ENCODE assay signal across 20 cellular contexts in the genomic region with DNA sequence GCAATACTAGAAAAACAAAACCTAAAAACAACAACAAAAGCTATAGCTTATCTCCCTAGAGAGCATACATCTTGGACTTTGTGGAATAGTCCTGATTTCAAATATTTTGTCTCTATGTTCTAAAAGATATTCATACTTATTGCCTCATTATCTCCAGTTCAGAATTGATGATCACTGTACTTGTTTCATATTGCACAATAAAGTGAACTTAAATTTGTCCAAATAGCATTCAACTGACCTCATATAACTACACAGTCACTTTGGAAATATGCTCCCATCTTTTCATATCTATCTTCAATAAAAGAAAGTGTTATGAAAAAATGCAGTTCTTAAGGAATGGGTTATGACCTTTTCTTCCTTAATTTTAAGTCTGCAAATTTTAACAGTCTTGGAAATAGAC.
DNase-seq lines count a peak whose midpoint lies in the region; ATAC-seq and TF ChIP-seq lines count a peak whose summit lies in the region.
"Had no signal": no experiment of that assay in that cellular context is flagged by ENCODE, and none has a peak within 500 bp of the region (broad histone marks: within the 10 kb centered on the region; RNA-seq: fewer than 3 reads in every experiment).

No MANE protein-coding gene starts in this region.

- intact Hi-C loops in IMR-90 (cut with micrococcal nuclease), result no loop called here

- H4K8ac ChIP-seq in IMR-90 (ENCODE audit: low read depth in 2 of 2, low read length in 2 of 2), result no peak overlapping the region

- H3K4me3 ChIP-seq in IMR-90 (ENCODE audit: insufficient read depth, low read depth, low read length), result no peak overlapping the region

- H3K4me3 Mint-ChIP-seq in WTC11, result no peak overlapping the region

- no peak overlapping the region for H3K18ac ChIP-seq in IMR-90 (ENCODE audit: low read depth, low read length)

- H3K27me3 ChIP-seq in IMR-90 (ENCODE audit: control insufficient read depth, insufficient read depth, low read length), result no peaks in the 10 kb centered on the region

- TF ChIP-seq POLR2A in IMR-90 (IDR thresholded peaks at IDR 0.05; ENCODE audit: low read depth, low read length), result no peak

- no peak overlapping the region for H3K27ac ChIP-seq in IMR-90 (ENCODE audit: insufficient read depth, low read length)
- H3K27ac ChIP-seq: HL-60 had no signal

- H3K9me3 Mint-ChIP-seq in WTC11, result no peaks in the 10 kb centered on the region

- no peak overlapping the region for H3K23ac ChIP-seq in IMR-90 (ENCODE audit: low read depth, low read length)

- TF ChIP-seq CTCF in IMR-90 (conservative IDR thresholded peaks at IDR 0.05; ENCODE audit: low read depth, low read length), result no peak
- TF ChIP-seq CTCF in WTC11 (IDR thresholded peaks at IDR 0.05), result no peak

- no peaks in the 10 kb centered on the region for H3K9me3 ChIP-seq in IMR-90 (ENCODE audit: control insufficient read depth, insufficient read depth, low read length)
- H3K9me3 ChIP-seq: SK-N-SH had no signal

- in situ Hi-C loops in IMR-90 (cut with MboI; ENCODE audit: low sequenced_read_pairs), result no loop called here

- DNase-seq in GM04503 (ENCODE audit: low read depth) (peak; percentile 10), IMR-90 (no peak), fibroblast of gingiva (ENCODE audit: low read depth) (peak; percentile 4), stromal cell of bone marrow (ENCODE audit: low read depth) (peak; percentile 6), T1000 (lab: John Stamatoyannopoulos, UW) (no peak), pons (ENCODE audit: low spot score) (no peak), WTC11 (ENCODE audit: low spot score) (no peak)
- DNase-seq: Calu3; DMS153; DND-41; KBM-7; NCI-H1105 treated with DMSO at 0.1 percent for 48 hours; NCI-H2029; NCI-H446 treated with DMSO at 0.1 percent for 48 hours; NCI-H526; NCI-H82; NK-92 treated with Interleukin-12 subunit alpha and Interleukin-12 subunit beta, amount 100 ng/mL, for 24 hours; PC-3; SK-N-SH had no signal

- CTCF ChIA-PET in IMR-90 (lab: Yijun Ruan, JAX) (no interaction called here), WTC11 (lab: Charles Lee) (no interaction called here)

- H2BK20ac ChIP-seq in IMR-90 (ENCODE audit: low read depth, low read length), result no peak overlapping the region

- H3K4me1 ChIP-seq in IMR-90 (ENCODE audit: control insufficient read depth, insufficient read depth, low read length), result no peaks in the 10 kb centered on the region

- no peak overlapping the region for H2AFZ ChIP-seq in IMR-90 (replicated peaks; ENCODE audit: low read length, poor library complexity)

- no peaks in the 10 kb centered on the region for H4K20me1 ChIP-seq in IMR-90 (ENCODE audit: insufficient read depth, low read length)

- H3K4me1 Mint-ChIP-seq in WTC11, result peaks cover 7% of the 10 kb centered on the region; the same call in 1 of the 2 replicates

- H3K36me3 ChIP-seq in IMR-90 (ENCODE audit: control insufficient read depth, insufficient read depth, low read length), result no peaks in the 10 kb centered on the region

- H3K4ac ChIP-seq in IMR-90 (ENCODE audit: low read depth, low read length), result no peak overlapping the region

- H2BK120ac ChIP-seq in IMR-90 (ENCODE audit: low read depth, low read length), result no peak overlapping the region

- no peak overlapping the region for H2BK5ac ChIP-seq in IMR-90 (ENCODE audit: low read depth, low read length, poor library complexity, severe bottlenecking)

- POLR2A ChIA-PET in IMR-90 (lab: Charles Lee; ENCODE audit: unreplicated experiment), result no interaction called here
- POLR2A ChIA-PET in WTC11 (lab: Charles Lee), result no interaction called here

- H2AK9ac ChIP-seq in IMR-90 (replicated peaks; ENCODE audit: low read depth, low read length, poor library complexity), result no peak overlapping the region

- no peaks in the 10 kb centered on the region for H3K27me3 Mint-ChIP-seq in WTC11 (ENCODE audit: low read depth)

- no peak overlapping the region for H3K27ac Mint-ChIP-seq in WTC11

- no peak overlapping the region for H3K56ac ChIP-seq in IMR-90 (ENCODE audit: extremely low read depth, insufficient read depth, low read length)

- H4K5ac ChIP-seq in IMR-90 (ENCODE audit: low read depth, low read length), result no peak overlapping the region

- H2BK15ac ChIP-seq in IMR-90 (ENCODE audit: low read depth, low read length), result no peak overlapping the region

- H2AK5ac ChIP-seq in IMR-90 (ENCODE audit: low read depth, low read length), result no peak overlapping the region

- no TSS peak for BruUV-seq in IMR-90 (replicated peaks; lab: Mats Ljungman, UMichigan)

- no peak overlapping the region for H3K4me2 ChIP-seq in IMR-90 (ENCODE audit: low read depth, low read length)
- H3K4me2 ChIP-seq: SK-N-SH had no signal

- no peak overlapping the region for H3K14ac ChIP-seq in IMR-90 (replicated peaks; ENCODE audit: low read depth, low read length)

- H3K9ac ChIP-seq in IMR-90 (ENCODE audit: low read depth, low read length), result no peak overlapping the region
- H3K9ac ChIP-seq: SK-N-SH had no signal

- no peaks in the 10 kb centered on the region for H3K79me1 ChIP-seq in IMR-90 (ENCODE audit: low read depth in 1 of 2, low read length in 2 of 2)

- no peaks in the 10 kb centered on the region for H3K9me1 ChIP-seq in IMR-90 (ENCODE audit: insufficient read depth, low read length)

- dilution Hi-C loops in IMR-90 (cut with HindIII; ENCODE audit: low sequenced_read_pairs, unreplicated experiment), result no loop called here

- no peak overlapping the region for H4K91ac ChIP-seq in IMR-90 (ENCODE audit: insufficient read depth, low read depth, low read length)

- H3K36me3 Mint-ChIP-seq in WTC11, result no peaks in the 10 kb centered on the region

- ATAC-seq in IMR-90 (ENCODE audit: low read depth) (no peak), WTC11 (no peak)
- ATAC-seq: PC-3 had no signal

- no peak for TF ChIP-seq RAD21 in IMR-90 (IDR thresholded peaks at IDR 0.05; ENCODE audit: low read length)

TF ChIP-seq in IMR-90, 13 proteins besides CTCF, POLR2A, EP300 and RAD21:
- TF ChIP-seq MAFK (IDR thresholded peaks at IDR 0.05; ENCODE audit: low read depth, low read length) (no peak), CEBPB (IDR thresholded peaks at IDR 0.05; ENCODE audit: low read depth, low read length) (peak; percentile 44; the same call in 1 of the 2 replicates), MAZ (IDR thresholded peaks at IDR 0.05; ENCODE audit: borderline replicate concordance, low read depth, low read length) (no peak)

TF ChIP-seq in WTC11, 78 proteins besides CTCF, POLR2A, EP300 and RAD21 (continues in another document):
- TF ChIP-seq RORB (CRISPR knock-in tag; IDR thresholded peaks at IDR 0.05) (no peak), ZNF396 (CRISPR knock-in tag; IDR thresholded peaks at IDR 0.05; ENCODE audit: borderline replicate concordance) (no peak), NFYB (CRISPR knock-in tag; conservative IDR thresholded peaks at IDR 0.05; ENCODE audit: low read depth) (no peak), MXD4 (CRISPR knock-in tag; IDR thresholded peaks at IDR 0.05; ENCODE audit: borderline replicate concordance) (no peak), ELF4 (CRISPR knock-in tag; IDR thresholded peaks at IDR 0.05; ENCODE audit: low read depth) (no peak), SMAD3 (CRISPR knock-in tag; IDR thresholded peaks at IDR 0.05; ENCODE audit: borderline replicate concordance) (no peak)
- TF ChIP-seq, protein P1, sequence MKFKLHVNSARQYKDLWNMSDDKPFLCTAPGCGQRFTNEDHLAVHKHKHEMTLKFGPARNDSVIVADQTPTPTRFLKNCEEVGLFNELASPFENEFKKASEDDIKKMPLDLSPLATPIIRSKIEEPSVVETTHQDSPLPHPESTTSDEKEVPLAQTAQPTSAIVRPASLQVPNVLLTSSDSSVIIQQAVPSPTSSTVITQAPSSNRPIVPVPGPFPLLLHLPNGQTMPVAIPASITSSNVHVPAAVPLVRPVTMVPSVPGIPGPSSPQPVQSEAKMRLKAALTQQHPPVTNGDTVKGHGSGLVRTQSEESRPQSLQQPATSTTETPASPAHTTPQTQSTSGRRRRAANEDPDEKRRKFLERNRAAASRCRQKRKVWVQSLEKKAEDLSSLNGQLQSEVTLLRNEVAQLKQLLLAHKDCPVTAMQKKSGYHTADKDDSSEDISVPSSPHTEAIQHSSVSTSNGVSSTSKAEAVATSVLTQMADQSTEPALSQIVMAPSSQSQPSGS (CRISPR knock-in tag; IDR thresholded peaks at IDR 0.05; ENCODE audit: borderline replicate concordance, low read depth), result no peak
- TF ChIP-seq, protein P2, sequence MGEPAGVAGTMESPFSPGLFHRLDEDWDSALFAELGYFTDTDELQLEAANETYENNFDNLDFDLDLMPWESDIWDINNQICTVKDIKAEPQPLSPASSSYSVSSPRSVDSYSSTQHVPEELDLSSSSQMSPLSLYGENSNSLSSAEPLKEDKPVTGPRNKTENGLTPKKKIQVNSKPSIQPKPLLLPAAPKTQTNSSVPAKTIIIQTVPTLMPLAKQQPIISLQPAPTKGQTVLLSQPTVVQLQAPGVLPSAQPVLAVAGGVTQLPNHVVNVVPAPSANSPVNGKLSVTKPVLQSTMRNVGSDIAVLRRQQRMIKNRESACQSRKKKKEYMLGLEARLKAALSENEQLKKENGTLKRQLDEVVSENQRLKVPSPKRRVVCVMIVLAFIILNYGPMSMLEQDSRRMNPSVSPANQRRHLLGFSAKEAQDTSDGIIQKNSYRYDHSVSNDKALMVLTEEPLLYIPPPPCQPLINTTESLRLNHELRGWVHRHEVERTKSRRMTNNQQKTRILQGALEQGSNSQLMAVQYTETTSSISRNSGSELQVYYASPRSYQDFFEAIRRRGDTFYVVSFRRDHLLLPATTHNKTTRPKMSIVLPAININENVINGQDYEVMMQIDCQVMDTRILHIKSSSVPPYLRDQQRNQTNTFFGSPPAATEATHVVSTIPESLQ (CRISPR knock-in tag; IDR thresholded peaks at IDR 0.05), result no peak
- TF ChIP-seq, protein P3, sequence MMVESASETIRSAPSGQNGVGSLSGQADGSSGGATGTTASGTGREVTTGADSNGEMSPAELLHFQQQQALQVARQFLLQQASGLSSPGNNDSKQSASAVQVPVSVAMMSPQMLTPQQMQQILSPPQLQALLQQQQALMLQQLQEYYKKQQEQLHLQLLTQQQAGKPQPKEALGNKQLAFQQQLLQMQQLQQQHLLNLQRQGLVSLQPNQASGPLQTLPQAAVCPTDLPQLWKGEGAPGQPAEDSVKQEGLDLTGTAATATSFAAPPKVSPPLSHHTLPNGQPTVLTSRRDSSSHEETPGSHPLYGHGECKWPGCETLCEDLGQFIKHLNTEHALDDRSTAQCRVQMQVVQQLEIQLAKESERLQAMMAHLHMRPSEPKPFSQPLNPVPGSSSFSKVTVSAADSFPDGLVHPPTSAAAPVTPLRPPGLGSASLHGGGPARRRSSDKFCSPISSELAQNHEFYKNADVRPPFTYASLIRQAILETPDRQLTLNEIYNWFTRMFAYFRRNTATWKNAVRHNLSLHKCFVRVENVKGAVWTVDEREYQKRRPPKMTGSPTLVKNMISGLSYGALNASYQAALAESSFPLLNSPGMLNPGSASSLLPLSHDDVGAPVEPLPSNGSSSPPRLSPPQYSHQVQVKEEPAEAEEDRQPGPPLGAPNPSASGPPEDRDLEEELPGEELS (CRISPR knock-in tag; IDR thresholded peaks at IDR 0.05), result no peak

Comparison
In these comparisons a context has a peak if more than half of its experiments do, and no peak if none do; other contexts are left out.
1. DNase-seq: peak in GM04503 (single experiment), fibroblast of gingiva (single experiment) and stromal cell of bone marrow (single experiment); none in IMR-90 (single experiment), T1000 (single experiment), pons (single experiment) and WTC11 (single experiment).